8 cellular contexts compared by ENCODE assay signal in the genomic region with DNA sequence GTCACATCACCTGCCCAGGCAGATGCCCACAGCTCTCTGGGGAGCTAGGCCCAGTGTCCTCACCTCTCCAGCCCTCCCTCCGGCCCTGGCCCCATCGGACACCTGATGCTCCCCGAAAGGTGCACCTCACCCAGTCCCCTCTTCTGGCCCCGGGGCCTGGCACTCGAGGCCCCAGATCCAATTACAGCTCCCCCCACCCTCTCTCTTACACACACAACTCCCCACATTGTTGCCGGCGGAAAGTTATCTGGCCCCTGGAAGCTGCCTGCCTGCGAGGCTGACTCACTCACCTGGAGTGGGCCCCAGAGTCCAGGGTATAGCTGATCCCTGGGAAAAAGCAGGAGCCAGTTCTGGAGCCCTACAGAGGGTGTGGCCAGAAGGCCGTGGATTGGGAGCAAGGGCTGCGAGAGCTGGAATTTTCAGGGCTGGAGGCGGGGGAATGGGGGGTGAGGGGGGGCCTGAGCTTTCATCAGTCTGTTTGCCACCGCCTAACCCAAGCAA. TPM values are rescaled to one million over a fixed set of nuclear protein-coding genes. Genes with fewer than 3 reads are reported as not detected.
DNase-seq lines count a peak whose midpoint lies in the region; ATAC-seq, FAIRE-seq and TF ChIP-seq lines count a peak whose summit lies in the region.
"Had no signal": no experiment of that assay in that cellular context is flagged by ENCODE, and none has a peak within 500 bp of the region (broad histone marks: within the 10 kb centered on the region; RNA-seq: fewer than 3 reads in every experiment).

No MANE protein-coding gene starts in this region.

- no TSS peak for BruUV-seq in IMR-90 (replicated peaks; lab: Mats Ljungman, UMichigan)

- H3K4me3 Mint-ChIP-seq in progenitor cell of endocrine pancreas (ENCODE audit: low read depth): peak overlapping the region; percentile 14

- intact Hi-C loops in IMR-90 (cut with micrococcal nuclease): loop anchor here (10.0 kb wide), 1 partner anchor 252 kb away; no protein-coding TSS in a partner anchor

- in situ Hi-C loops in IMR-90 (cut with MboI; ENCODE audit: low sequenced_read_pairs): no loop called here

- no peak overlapping the region for H4K91ac ChIP-seq in IMR-90 (ENCODE audit: insufficient read depth, low read depth, low read length)

- no peak overlapping the region for H3K23ac ChIP-seq in IMR-90 (ENCODE audit: low read depth, low read length)

- H3K27me3 Mint-ChIP-seq in progenitor cell of endocrine pancreas: peaks cover 39% of the 10 kb centered on the region

- no peak overlapping the region for H3K56ac ChIP-seq in IMR-90 (ENCODE audit: extremely low read depth, insufficient read depth, low read length)

- H3K4me1 ChIP-seq in IMR-90 (ENCODE audit: control insufficient read depth, insufficient read depth, low read length): no peaks in the 10 kb centered on the region; the same call in 1 of the 2 replicates

- no peaks in the 10 kb centered on the region for H3K9me3 ChIP-seq in IMR-90 (ENCODE audit: control insufficient read depth, insufficient read depth, low read length)
- H3K9me3 ChIP-seq: right atrium auricular region had no signal

- no peak overlapping the region for H2BK5ac ChIP-seq in IMR-90 (ENCODE audit: low read depth, low read length, poor library complexity, severe bottlenecking)

- no peak for TF ChIP-seq RAD21 in IMR-90 (IDR thresholded peaks at IDR 0.05; ENCODE audit: low read length)

- H4K20me1 ChIP-seq in IMR-90 (ENCODE audit: insufficient read depth, low read length): no peaks in the 10 kb centered on the region; the same call in 1 of the 2 replicates

- H2BK120ac ChIP-seq in IMR-90 (ENCODE audit: low read depth, low read length): no peak overlapping the region

- H3K27ac Mint-ChIP-seq in progenitor cell of endocrine pancreas: peak overlapping the region; percentile 45

- H4K8ac ChIP-seq in IMR-90 (ENCODE audit: low read depth in 2 of 2, low read length in 2 of 2): no peak overlapping the region

- H3K4me3 ChIP-seq in IMR-90 (ENCODE audit: insufficient read depth, low read depth, low read length) (no peak overlapping the region), bronchial epithelial cell (ENCODE audit: low read depth, low read length) (peak overlapping the region; percentile 81)
- H3K4me3 ChIP-seq: GM12878 had no signal

- no peak overlapping the region for H3K14ac ChIP-seq in IMR-90 (replicated peaks; ENCODE audit: low read depth, low read length)

- ATAC-seq in IMR-90 (ENCODE audit: low read depth) (no peak), HG03175 (IDR thresholded peaks at IDR 0.05; ENCODE audit: unreplicated experiment) (no peak), GM18520 (IDR thresholded peaks at IDR 0.05; ENCODE audit: unreplicated experiment) (no peak)
- ATAC-seq: GM12878, SK-N-SH treated with all-trans-retinoic acid at 6 μM for 48 hours had no signal

- no peak overlapping the region for H2AK5ac ChIP-seq in IMR-90 (ENCODE audit: low read depth, low read length)

- DNase-seq in IMR-90: peak; percentile 18
- peak; percentile 76 for DNase-seq in bronchial epithelial cell (ENCODE audit: low read depth)
- DNase-seq in progenitor cell of endocrine pancreas (ENCODE audit: low spot score, unreplicated experiment): no peak

- H3K36me3 ChIP-seq in IMR-90 (ENCODE audit: control insufficient read depth, insufficient read depth, low read length) (peaks cover 8% of the 10 kb centered on the region; the same call in 1 of the 2 replicates), bronchial epithelial cell (ENCODE audit: control insufficient read depth, insufficient read depth, low read length) (peaks cover 9% of the 10 kb centered on the region)

- H2BK15ac ChIP-seq in IMR-90 (ENCODE audit: low read depth, low read length): no peak overlapping the region

- H3K27ac ChIP-seq in IMR-90 (ENCODE audit: insufficient read depth, low read length): no peak overlapping the region

- POLR2A ChIA-PET in IMR-90 (lab: Charles Lee; ENCODE audit: unreplicated experiment): no interaction called here

- FAIRE-seq in bronchial epithelial cell (lab: Jason Lieb, UNC): no peak
- FAIRE-seq: GM12878 had no signal

- H3K18ac ChIP-seq in IMR-90 (ENCODE audit: low read depth, low read length): no peak overlapping the region

- no peak for TF ChIP-seq POLR2A in IMR-90 (IDR thresholded peaks at IDR 0.05; ENCODE audit: low read depth, low read length)

- peak overlapping the region; percentile 42 for H2AK9ac ChIP-seq in IMR-90 (replicated peaks; ENCODE audit: low read depth, low read length, poor library complexity)

- no peak overlapping the region for H3K9ac ChIP-seq in IMR-90 (ENCODE audit: low read depth, low read length)

- no peak overlapping the region for H2AFZ ChIP-seq in IMR-90 (replicated peaks; ENCODE audit: low read length, poor library complexity)

- TF ChIP-seq CTCF in IMR-90 (conservative IDR thresholded peaks at IDR 0.05; ENCODE audit: low read depth, low read length) (no peak), bronchial epithelial cell (IDR thresholded peaks at IDR 0.05; ENCODE audit: insufficient read depth, low read length, severe bottlenecking) (no peak), progenitor cell of endocrine pancreas (IDR thresholded peaks at IDR 0.05; ENCODE audit: unreplicated experiment) (no peak)

- H4K5ac ChIP-seq in IMR-90 (ENCODE audit: low read depth, low read length): no peak overlapping the region

- no peaks in the 10 kb centered on the region for H3K9me3 Mint-ChIP-seq in progenitor cell of endocrine pancreas (ENCODE audit: low read depth)

- CTCF ChIA-PET in IMR-90 (lab: Yijun Ruan, JAX): interaction anchor here (0.8 kb wide), 1 partner anchor 11 kb away, joined by 3 read pairs; a partner anchor contains a TSS

- H3K4me2 ChIP-seq in IMR-90 (ENCODE audit: low read depth, low read length): no peak overlapping the region

- no peak overlapping the region for H2BK20ac ChIP-seq in IMR-90 (ENCODE audit: low read depth, low read length)

- no CpG with 5 or more reads among the region's 12 CpGs for WGBS in IMR-90 (ENCODE audit: extremely low coverage in 2 of 2, insufficient read length in 1 of 2), 2 experiments

- H3K4ac ChIP-seq in IMR-90 (ENCODE audit: low read depth, low read length): no peak overlapping the region

- H3K36me3 Mint-ChIP-seq in progenitor cell of endocrine pancreas (ENCODE audit: insufficient read depth): peaks cover 2% of the 10 kb centered on the region

- H3K27me3 ChIP-seq in IMR-90 (ENCODE audit: control insufficient read depth, insufficient read depth, low read length): peaks cover 24% of the 10 kb centered on the region
- no peaks in the 10 kb centered on the region for H3K27me3 ChIP-seq in bronchial epithelial cell (ENCODE audit: control insufficient read depth, insufficient read depth, low read length)
- H3K27me3 ChIP-seq: right atrium auricular region had no signal

- peaks cover 9% of the 10 kb centered on the region for H3K4me1 Mint-ChIP-seq in progenitor cell of endocrine pancreas (ENCODE audit: low read depth)

- H3K79me1 ChIP-seq in IMR-90 (ENCODE audit: low read depth in 1 of 2, low read length in 2 of 2): peaks cover 0 to 4% of the 10 kb centered on the region in 2 experiments; a peak in 1 of 4 replicates

- dilution Hi-C loops in IMR-90 (cut with HindIII; ENCODE audit: low sequenced_read_pairs, unreplicated experiment): no loop called here

- no peaks in the 10 kb centered on the region for H3K9me1 ChIP-seq in IMR-90 (ENCODE audit: insufficient read depth, low read length)

TF ChIP-seq in IMR-90, 13 proteins besides CTCF, POLR2A, EP300 and RAD21 (continues in another document):
- TF ChIP-seq, protein P1, sequence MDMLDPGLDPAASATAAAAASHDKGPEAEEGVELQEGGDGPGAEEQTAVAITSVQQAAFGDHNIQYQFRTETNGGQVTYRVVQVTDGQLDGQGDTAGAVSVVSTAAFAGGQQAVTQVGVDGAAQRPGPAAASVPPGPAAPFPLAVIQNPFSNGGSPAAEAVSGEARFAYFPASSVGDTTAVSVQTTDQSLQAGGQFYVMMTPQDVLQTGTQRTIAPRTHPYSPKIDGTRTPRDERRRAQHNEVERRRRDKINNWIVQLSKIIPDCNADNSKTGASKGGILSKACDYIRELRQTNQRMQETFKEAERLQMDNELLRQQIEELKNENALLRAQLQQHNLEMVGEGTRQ (IDR thresholded peaks at IDR 0.05; ENCODE audit: low read depth, low read length): no peak

RNA-seq across cellular contexts. Expression of a gene that starts 1.1 kb away (rescaled TPM):
- total RNA-seq in IMR-90 (2012; rRNA removed): 0.36 and 0.56 TPM in 2 replicates
- polyA plus RNA-seq in IMR-90 (2012; rRNA removed): 1.7 and 2.1 TPM in 2 replicates
- 4.2 and 9.1 TPM in 2 replicates for polyA plus RNA-seq in IMR-90 (2012; cell fraction: cytosol; rRNA removed)
- 6.0 and 6.5 TPM in 2 replicates for polyA plus RNA-seq in IMR-90 (2012; cell fraction: nucleus; rRNA removed; ENCODE audit: low replicate concordance)
- 49.5 and 75.7 TPM in 2 replicates for total RNA-seq in bronchial epithelial cell
- total RNA-seq in progenitor cell of endocrine pancreas: 5.6 and 6.3 TPM in 2 replicates

RNA-seq across cellular contexts. Expression of a gene that starts 1.5 kb away (rescaled TPM):
- 7.8 and 9.3 TPM in 2 replicates for total RNA-seq in IMR-90 (2012; rRNA removed)
- 25.5 and 30.5 TPM in 2 replicates for polyA plus RNA-seq in IMR-90 (2012; rRNA removed)
- 23.4 and 34.2 TPM in 2 replicates for polyA plus RNA-seq in IMR-90 (2012; cell fraction: cytosol; rRNA removed)
- 165 and 273 TPM in 2 replicates for polyA plus RNA-seq in IMR-90 (2012; cell fraction: nucleus; rRNA removed; ENCODE audit: low replicate concordance)
- 9.0 and 14.7 TPM in 2 replicates for total RNA-seq in bronchial epithelial cell
- 19.1 and 21.5 TPM in 2 replicates for total RNA-seq in progenitor cell of endocrine pancreas

RNA-seq across cellular contexts. Expression of a gene that starts 10.8 kb away (rescaled TPM):
- total RNA-seq in IMR-90 (2012; rRNA removed): 6.4 and 6.8 TPM in 2 replicates
- 7.5 and 9.9 TPM in 2 replicates for polyA plus RNA-seq in IMR-90 (2012; rRNA removed)
- 7.1 and 11.6 TPM in 2 replicates for polyA plus RNA-seq in IMR-90 (2012; cell fraction: cytosol; rRNA removed)
- polyA plus RNA-seq in IMR-90 (2012; cell fraction: nucleus; rRNA removed; ENCODE audit: low replicate concordance): 2.6 and 3.8 TPM in 2 replicates
- total RNA-seq in bronchial epithelial cell: 13.2 and 14.2 TPM in 2 replicates
- total RNA-seq in progenitor cell of endocrine pancreas: 2.4 and 3.8 TPM in 2 replicates

RNA-seq across cellular contexts. Expression of a gene that starts 27.8 kb away (rescaled TPM):
- total RNA-seq in IMR-90 (2012; rRNA removed): 44.6 and 47.5 TPM in 2 replicates
- 70.9 and 80.4 TPM in 2 replicates for polyA plus RNA-seq in IMR-90 (2012; rRNA removed)
- polyA plus RNA-seq in IMR-90 (2012; cell fraction: cytosol; rRNA removed): 71.3 and 77.4 TPM in 2 replicates
- polyA plus RNA-seq in IMR-90 (2012; cell fraction: nucleus; rRNA removed; ENCODE audit: low replicate concordance): 53.4 and 70.4 TPM in 2 replicates
- total RNA-seq in bronchial epithelial cell: 41.6 and 44.5 TPM in 2 replicates
- total RNA-seq in progenitor cell of endocrine pancreas: 105 and 113 TPM in 2 replicates

RNA-seq across cellular contexts. Expression of a gene that starts 38.4 kb away (rescaled TPM):
- total RNA-seq in IMR-90 (2012; rRNA removed) (under 0.01 TPM in 2 replicates), bronchial epithelial cell (not detected in 2 replicates), progenitor cell of endocrine pancreas (2.8 and 3.2 TPM in 2 replicates)
- 0.01 and 0.02 TPM in 2 replicates for polyA plus RNA-seq in IMR-90 (2012; rRNA removed)
- polyA plus RNA-seq in IMR-90 (2012; cell fraction: cytosol; rRNA removed): 0.02 TPM in 1 of 2 replicates, not detected in the other
- 0.01 TPM in 1 of 2 replicates, not detected in the other for polyA plus RNA-seq in IMR-90 (2012; cell fraction: nucleus; rRNA removed; ENCODE audit: low replicate concordance)
- total RNA-seq: right atrium auricular region had no signal
